11 cellular contexts compared by ENCODE assay signal in genomic region chr11:46693597-46694012, GRCh38. TPM values are rescaled to one million over a fixed set of nuclear protein-coding genes. Genes with fewer than 3 reads are reported as not detected.
DNase-seq lines count a peak whose midpoint lies in the region; ATAC-seq and TF ChIP-seq lines count a peak whose summit lies in the region.
"Had no signal": no experiment of that assay in that cellular context is flagged by ENCODE, and none has a peak within 500 bp of the region (broad histone marks: within the 10 kb centered on the region; RNA-seq: fewer than 3 reads in every experiment).

No MANE protein-coding gene starts in this region.

- H3K4me3 ChIP-seq in choroid plexus epithelial cell (ENCODE audit: low read depth, low read length) = no peak overlapping the region

- H3K9me3 Mint-ChIP-seq in activated T-cell treated with anti-CD3 and anti-CD28 coated beads, Interleukin-2, amount 50 U/mL, for 24 hours = no peaks in the 10 kb centered on the region
- H3K9me3 Mint-ChIP-seq in activated T-cell treated with anti-CD3 and anti-CD28 coated beads, Interleukin-2, amount 50 U/mL, for 4 hours = no peaks in the 10 kb centered on the region
- H3K9me3 Mint-ChIP-seq in type B pancreatic cell = no peaks in the 10 kb centered on the region

- no peak for DNase-seq in activated T-cell treated with anti-CD3 and anti-CD28 coated beads, Interleukin-2, amount 50 U/mL, for 24 hours
- no peak for DNase-seq in activated T-cell treated with anti-CD3 and anti-CD28 coated beads, Interleukin-2, amount 50 U/mL, for 4 hours
- peak; percentile 74 for DNase-seq in choroid plexus epithelial cell (ENCODE audit: low read depth)
- DNase-seq in kidney tubule cell (ENCODE audit: low spot score) = peak; percentile 90
- no peak for DNase-seq in type B pancreatic cell (ENCODE audit: extremely low spot score, unreplicated experiment)
- DNase-seq in NCI-H524 (lab: John Stamatoyannopoulos, UW) = no peak
- DNase-seq in GDM1 (lab: John Stamatoyannopoulos, UW) = no peak
- no peak for DNase-seq in stimulated activated CD4-positive, alpha-beta T cell treated with anti-CD3 and anti-CD28 coated beads, Interleukin-4, amount 100 ng/mL, for 1 hour
- DNase-seq: RPMI8226; stimulated activated naive CD8-positive, alpha-beta T cell treated with anti-CD3 and anti-CD28 coated beads, Interleukin-15, Interleukin-2, amounts not matched to agents 100 U/mL and 50 U/mL, for 24 hours had no signal

- H3K27me3 Mint-ChIP-seq in activated T-cell treated with anti-CD3 and anti-CD28 coated beads, Interleukin-2, amount 50 U/mL, for 24 hours = no peaks in the 10 kb centered on the region
- H3K27me3 Mint-ChIP-seq in activated T-cell treated with anti-CD3 and anti-CD28 coated beads, Interleukin-2, amount 50 U/mL, for 4 hours (ENCODE audit: low read depth) = no peaks in the 10 kb centered on the region
- no peaks in the 10 kb centered on the region for H3K27me3 Mint-ChIP-seq in type B pancreatic cell

- H3K27ac Mint-ChIP-seq in activated T-cell treated with anti-CD3 and anti-CD28 coated beads, Interleukin-2, amount 50 U/mL, for 24 hours = peak overlapping the region; percentile 61
- H3K27ac Mint-ChIP-seq in type B pancreatic cell = peak overlapping the region; percentile 84

- ATAC-seq in activated T-cell treated with anti-CD3 and anti-CD28 coated beads, Interleukin-2, amount 50 U/mL, for 4 hours = no peak
- ATAC-seq: left lobe of liver; stimulated activated naive CD8-positive, alpha-beta T cell treated with anti-CD3 and anti-CD28 coated beads, Interleukin-15, Interleukin-2, amounts not matched to agents 100 U/mL and 50 U/mL, for 24 hours had no signal

- peaks cover 77% of the 10 kb centered on the region for H3K36me3 Mint-ChIP-seq in activated T-cell treated with anti-CD3 and anti-CD28 coated beads, Interleukin-2, amount 50 U/mL, for 24 hours (ENCODE audit: low read depth)
- H3K36me3 Mint-ChIP-seq in activated T-cell treated with anti-CD3 and anti-CD28 coated beads, Interleukin-2, amount 50 U/mL, for 4 hours (ENCODE audit: insufficient read depth) = peaks cover 20% of the 10 kb centered on the region
- H3K36me3 Mint-ChIP-seq in type B pancreatic cell = peaks cover 7% of the 10 kb centered on the region

- no peak overlapping the region for H3K4me3 Mint-ChIP-seq in activated T-cell treated with anti-CD3 and anti-CD28 coated beads, Interleukin-2, amount 50 U/mL, for 24 hours
- no peak overlapping the region for H3K4me3 Mint-ChIP-seq in activated T-cell treated with anti-CD3 and anti-CD28 coated beads, Interleukin-2, amount 50 U/mL, for 4 hours
- no peak overlapping the region for H3K4me3 Mint-ChIP-seq in type B pancreatic cell

- H3K4me1 Mint-ChIP-seq in activated T-cell treated with anti-CD3 and anti-CD28 coated beads, Interleukin-2, amount 50 U/mL, for 24 hours (ENCODE audit: low read depth) = peaks cover 23% of the 10 kb centered on the region
- peaks cover 23% of the 10 kb centered on the region for H3K4me1 Mint-ChIP-seq in activated T-cell treated with anti-CD3 and anti-CD28 coated beads, Interleukin-2, amount 50 U/mL, for 4 hours (ENCODE audit: low read depth)
- peaks cover 16% of the 10 kb centered on the region for H3K4me1 Mint-ChIP-seq in type B pancreatic cell (ENCODE audit: unreplicated experiment)

- TF ChIP-seq CTCF in choroid plexus epithelial cell (conservative IDR thresholded peaks at IDR 0.05; ENCODE audit: low read depth, low read length) (no peak), type B pancreatic cell (conservative IDR thresholded peaks at IDR 0.05) (no peak)

RNA-seq across cellular contexts. Expression of gene ARHGAP1, which starts 6.8 kb away (rescaled TPM):
- 10 to 100 TPM; 52.9 to 63.8 (median 53.4) TPM for total RNA-seq in activated T-cell treated with anti-CD3 and anti-CD28 coated beads, Interleukin-2, amount 50 U/mL, for 4 hours
- 58.2 and 80.8 TPM in 2 replicates for total RNA-seq in type B pancreatic cell (ENCODE audit: low replicate concordance)

RNA-seq across cellular contexts. Expression of gene ZNF408, which starts 7.2 kb away (rescaled TPM):
- 10 to 100 TPM; 14.2 to 16.9 (median 14.8) TPM for total RNA-seq in activated T-cell treated with anti-CD3 and anti-CD28 coated beads, Interleukin-2, amount 50 U/mL, for 4 hours
- total RNA-seq in type B pancreatic cell (ENCODE audit: low replicate concordance) = 14.9 and 16.1 TPM in 2 replicates

RNA-seq across cellular contexts. Expression of gene F2, which starts 25.4 kb away (rescaled TPM):
- under 1 TPM; 0.40 to 0.81 (median 0.41) TPM for total RNA-seq in activated T-cell treated with anti-CD3 and anti-CD28 coated beads, Interleukin-2, amount 50 U/mL, for 4 hours
- 9.5 and 12.1 TPM in 2 replicates for total RNA-seq in type B pancreatic cell (ENCODE audit: low replicate concordance)

Comparison
In these comparisons a context has a peak if more than half of its experiments do, and no peak if none do; other contexts are left out.
1. DNase-seq: peak in choroid plexus epithelial cell (single experiment) and kidney tubule cell (single experiment); none in activated T-cell treated with anti-CD3 and anti-CD28 coated beads, Interleukin-2, amount 50 U/mL, for 24 hours (single experiment), activated T-cell treated with anti-CD3 and anti-CD28 coated beads, Interleukin-2, amount 50 U/mL, for 4 hours (single experiment), type B pancreatic cell (single experiment), NCI-H524 (0 of 2), GDM1 (single experiment) and stimulated activated CD4-positive, alpha-beta T cell treated with anti-CD3 and anti-CD28 coated beads, Interleukin-4, amount 100 ng/mL, for 1 hour (single experiment).